8 cellular contexts compared by ENCODE assay signal in the genomic region with DNA sequence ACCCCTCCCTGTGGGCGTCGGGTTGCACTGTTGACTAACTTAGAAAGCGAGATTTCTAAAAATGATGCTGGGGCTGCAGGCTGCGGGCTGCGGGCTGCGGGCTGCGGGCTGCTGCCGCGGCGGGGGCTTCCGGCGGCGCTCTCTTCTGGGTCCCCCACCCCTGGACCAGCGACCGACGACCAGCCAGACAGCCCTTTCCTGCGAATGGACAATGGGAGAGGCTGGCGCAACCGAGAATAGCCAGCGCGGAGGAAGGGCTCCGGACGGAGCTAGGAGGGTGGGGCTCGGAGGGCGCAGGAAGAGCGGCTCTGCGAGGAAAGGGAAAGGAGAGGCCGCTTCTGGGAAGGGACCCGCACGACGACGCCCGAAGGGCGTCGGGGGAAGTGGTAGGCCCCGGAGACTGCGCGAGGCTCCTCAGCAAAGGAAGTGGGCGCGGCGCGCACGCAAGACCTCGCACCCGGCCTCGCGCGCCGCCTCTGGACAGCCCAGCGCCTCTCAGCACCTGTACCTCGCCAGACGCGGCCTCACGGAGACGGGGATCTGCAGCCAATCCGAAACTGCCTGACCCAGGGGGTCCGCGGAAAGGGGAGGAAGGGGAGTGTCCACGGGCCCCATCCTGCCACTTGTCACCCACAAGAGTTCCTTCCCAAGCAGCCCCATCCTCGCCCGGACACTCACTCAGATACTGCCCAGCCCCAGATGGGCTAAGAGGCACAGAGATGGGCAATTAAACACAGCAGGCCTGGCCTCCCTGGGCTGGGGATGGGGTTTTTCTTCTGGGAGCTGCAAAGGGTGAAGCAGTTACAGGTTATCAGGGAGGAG.
A peak's percentile ranks its signal among the peaks of the same experiment; 100 is the strongest.
DNase-seq lines count a peak whose midpoint lies in the region; ATAC-seq and TF ChIP-seq lines count a peak whose summit lies in the region.

No MANE protein-coding gene starts in this region.

- intact Hi-C loops in posterior vena cava (cut with DNase I), result loop anchor here (1.0 to 10.0 kb wide), 3 partner anchors 10 to 147 kb away; no protein-coding TSS in a partner anchor

- TF ChIP-seq CTCF in glutamatergic neuron (IDR thresholded peaks at IDR 0.05; ENCODE audit: partially characterized antibody, unreplicated experiment), result no peak

- peaks cover 1% of the 10 kb centered on the region for H3K9me3 Mint-ChIP-seq in glutamatergic neuron (ENCODE audit: unreplicated experiment)

- peak overlapping the region; percentile 49 for H3K4me3 Mint-ChIP-seq in glutamatergic neuron (ENCODE audit: unreplicated experiment)

- peak; percentile 58 for DNase-seq in GM03348 (ENCODE audit: low spot score)
- peak; percentile 49 for DNase-seq in NCI-H1092 treated with DMSO at 0.1 percent for 48 hours (lab: John Stamatoyannopoulos, UW)
- peak; percentile 65 for DNase-seq in activated T-helper 1 cell treated with Interleukin-2 at 50 U/mL for 16 hours (ENCODE audit: low read depth)
- DNase-seq in glutamatergic neuron, result peak; percentile 70
- DNase-seq in posterior vena cava (ENCODE audit: low spot score), result peak; percentile 93
- peak; percentile 77 for DNase-seq in ureter (ENCODE audit: low spot score)
- DNase-seq in HuH-7.5 (ENCODE audit: low spot score), result no peak

- H3K27ac Mint-ChIP-seq in glutamatergic neuron (ENCODE audit: unreplicated experiment), result no peak overlapping the region

- H3K36me3 Mint-ChIP-seq in glutamatergic neuron (ENCODE audit: unreplicated experiment), result no peaks in the 10 kb centered on the region

- peaks cover 30% of the 10 kb centered on the region for H3K4me1 Mint-ChIP-seq in glutamatergic neuron (ENCODE audit: low read depth, unreplicated experiment)

- H3K27me3 Mint-ChIP-seq in glutamatergic neuron (ENCODE audit: unreplicated experiment), result peaks cover 6% of the 10 kb centered on the region

- peak; percentile 56 for ATAC-seq in GM21723 (IDR thresholded peaks at IDR 0.05; ENCODE audit: unreplicated experiment)
